ENCODE assay signal across 1 cellular context in genomic region chr17:76700290-76700626, GRCh38.
A peak's percentile ranks its signal among the peaks of the same experiment; 100 is the strongest.
TF ChIP-seq lines count a peak whose summit lies in the region.

No MANE protein-coding gene starts in this region.

TF ChIP-seq in HepG2, 621 proteins besides CTCF, POLR2A, EP300 and RAD21 (continues in another document):
- no peak for TF ChIP-seq FOXO1 (CRISPR knock-in tag; IDR thresholded peaks at IDR 0.05)
- no peak for TF ChIP-seq ZBTB25 (CRISPR knock-in tag; IDR thresholded peaks at IDR 0.05)
- TF ChIP-seq DPF2 (CRISPR knock-in tag; IDR thresholded peaks at IDR 0.05; ENCODE audit: borderline replicate concordance, low read depth): no peak
- no peak for TF ChIP-seq MBD4 (IDR thresholded peaks at IDR 0.05; ENCODE audit: borderline replicate concordance, low read length)
- no peak for TF ChIP-seq ZNF496 (CRISPR knock-in tag; IDR thresholded peaks at IDR 0.05; ENCODE audit: insufficient replicate concordance)
- 0 out of 2 replicates have a peak, but pooled peaks have one; percentile 34 for TF ChIP-seq ZNF800 (CRISPR knock-in tag; IDR thresholded peaks at IDR 0.05)
- no peak for TF ChIP-seq KDM3A (CRISPR knock-in tag; IDR thresholded peaks at IDR 0.05; ENCODE audit: low read depth)
- TF ChIP-seq MEIS2 (CRISPR knock-in tag; IDR thresholded peaks at IDR 0.05): 0 out of 2 replicates have a peak, but pooled peaks have one; percentile 30
- no peak for TF ChIP-seq ZNF263 (CRISPR knock-in tag; IDR thresholded peaks at IDR 0.05)
- TF ChIP-seq CHD2 (IDR thresholded peaks at IDR 0.05; ENCODE audit: low read depth, low read length): no peak
- TF ChIP-seq ZNF142 (CRISPR knock-in tag; IDR thresholded peaks at IDR 0.05): no peak
- 0 out of 2 replicates have a peak, but pooled peaks have one; percentile 19 for TF ChIP-seq ZNF260 (CRISPR knock-in tag; IDR thresholded peaks at IDR 0.05; ENCODE audit: borderline replicate concordance, low read depth)
- 0 out of 2 replicates have a peak, but pooled peaks have one; percentile 55 for TF ChIP-seq ZNF256 (CRISPR knock-in tag; conservative IDR thresholded peaks at IDR 0.05)
- TF ChIP-seq KDM2A (CRISPR knock-in tag; IDR thresholded peaks at IDR 0.05; ENCODE audit: borderline replicate concordance, low read depth): no peak
- no peak for TF ChIP-seq JUN (CRISPR knock-in tag; IDR thresholded peaks at IDR 0.05)
- TF ChIP-seq ZC3H4 (CRISPR knock-in tag; IDR thresholded peaks at IDR 0.05; ENCODE audit: borderline replicate concordance): no peak
- peak; percentile 89; the same call in 1 of the 2 replicates for TF ChIP-seq SNAI1 (CRISPR knock-in tag; IDR thresholded peaks at IDR 0.05; ENCODE audit: borderline replicate concordance)
- TF ChIP-seq KLF16 (CRISPR knock-in tag; IDR thresholded peaks at IDR 0.05): 0 out of 4 replicates have a peak, but pooled peaks of 1 of the 2 experiments have one; percentile 9
- no peak for TF ChIP-seq DBP (CRISPR knock-in tag; IDR thresholded peaks at IDR 0.05; ENCODE audit: not compliant biosample characterization)
- no peak for TF ChIP-seq ZNF350 (CRISPR knock-in tag; IDR thresholded peaks at IDR 0.05; ENCODE audit: borderline replicate concordance, low read depth)
- TF ChIP-seq ZNF7 (CRISPR knock-in tag; IDR thresholded peaks at IDR 0.05): no peak
- TF ChIP-seq TCF7 (IDR thresholded peaks at IDR 0.05; ENCODE audit: low read depth): no peak
- TF ChIP-seq ATRX (CRISPR knock-in tag; IDR thresholded peaks at IDR 0.05; ENCODE audit: borderline replicate concordance): no peak
- TF ChIP-seq BCLAF1 (IDR thresholded peaks at IDR 0.05): no peak
- TF ChIP-seq FOXA1 (IDR thresholded peaks at IDR 0.05): no peak
- no peak for TF ChIP-seq FOXA1 (CRISPR knock-in tag; IDR thresholded peaks at IDR 0.05)
- TF ChIP-seq ZNF234 (CRISPR knock-in tag; conservative IDR thresholded peaks at IDR 0.05): no peak
- no peak for TF ChIP-seq ZXDC (CRISPR knock-in tag; IDR thresholded peaks at IDR 0.05)
- TF ChIP-seq BORCS8-MEF2B (CRISPR knock-in tag; IDR thresholded peaks at IDR 0.05): 0 out of 2 replicates have a peak, but pooled peaks have one; percentile 12
- TF ChIP-seq ZNF691 (CRISPR knock-in tag; IDR thresholded peaks at IDR 0.05; ENCODE audit: borderline replicate concordance, low read depth): no peak
- TF ChIP-seq KLF12 (CRISPR knock-in tag; IDR thresholded peaks at IDR 0.05; ENCODE audit: borderline replicate concordance): peak; percentile 14; the same call in 1 of the 2 replicates
- TF ChIP-seq ARNT (IDR thresholded peaks at IDR 0.05): no peak
- peak; percentile 57; the same call in 1 of the 2 replicates for TF ChIP-seq NAIF1 (CRISPR knock-in tag; IDR thresholded peaks at IDR 0.05; ENCODE audit: borderline replicate concordance)
- TF ChIP-seq ZFP82 (CRISPR knock-in tag; IDR thresholded peaks at IDR 0.05; ENCODE audit: borderline replicate concordance): no peak
- no peak for TF ChIP-seq MIER2 (CRISPR knock-in tag; IDR thresholded peaks at IDR 0.05)
- TF ChIP-seq MED13 (CRISPR knock-in tag; IDR thresholded peaks at IDR 0.05): no peak
- TF ChIP-seq ZBTB7B (CRISPR knock-in tag; IDR thresholded peaks at IDR 0.05): 0 out of 2 replicates have a peak, but pooled peaks have one; percentile 13
- TF ChIP-seq CC2D1A (CRISPR knock-in tag; IDR thresholded peaks at IDR 0.05): no peak
- no peak for TF ChIP-seq NCOA5 (CRISPR knock-in tag; IDR thresholded peaks at IDR 0.05)
- peak; percentile 25; the same call in 1 of the 2 replicates for TF ChIP-seq ZNF451 (CRISPR knock-in tag; IDR thresholded peaks at IDR 0.05)
- no peak for TF ChIP-seq BRD4 (CRISPR knock-in tag; IDR thresholded peaks at IDR 0.05)
- TF ChIP-seq ZBTB33 (CRISPR knock-in tag; IDR thresholded peaks at IDR 0.05): peak; percentile 38; the same call in 1 of the 2 replicates
- TF ChIP-seq NFATC3 (CRISPR knock-in tag; IDR thresholded peaks at IDR 0.05): 0 out of 2 replicates have a peak, but pooled peaks have one; percentile 16
- TF ChIP-seq ZNF605 (CRISPR knock-in tag; IDR thresholded peaks at IDR 0.05): peak; percentile 66; the same call in 1 of the 2 replicates
- TF ChIP-seq ZNF766 (CRISPR knock-in tag; IDR thresholded peaks at IDR 0.05; ENCODE audit: borderline replicate concordance): 0 out of 2 replicates have a peak, but pooled peaks have one; percentile 40
- TF ChIP-seq ZMYM2 (CRISPR knock-in tag; IDR thresholded peaks at IDR 0.05): peak; percentile 12; the same call in 1 of the 2 replicates
